Comparison of ENCODE assay signal across 9 cellular contexts in genomic region chr12:74889563-74890236, GRCh38.
A peak's percentile ranks its signal among the peaks of the same experiment; 100 is the strongest.
DNase-seq lines count a peak whose midpoint lies in the region; ATAC-seq and TF ChIP-seq lines count a peak whose summit lies in the region.
"Had no signal": no experiment of that assay in that cellular context is flagged by ENCODE, and none has a peak within 500 bp of the region (broad histone marks: within the 10 kb centered on the region; RNA-seq: fewer than 3 reads in every experiment).

No MANE protein-coding gene starts in this region.

- DNase-seq in HCT116 (ENCODE audit: low read depth, low spot score) (peak; percentile 32), M059J (ENCODE audit: low read depth) (peak; percentile 64), left ventricle myocardium superior (no peak), MM.1S (no peak), osteocyte (ENCODE audit: extremely low spot score, unreplicated experiment) (no peak), ascending aorta (ENCODE audit: low spot score in 2 of 2) (no peak), amygdala (lab: John Stamatoyannopoulos, UW) (no peak)

- H3K27ac ChIP-seq in HCT116 (ENCODE audit: low read depth, low read length) (peak overlapping the region; percentile 53; the same call in 1 of the 2 replicates), MM.1S (ENCODE audit: low read length) (no peak overlapping the region), ascending aorta (no peak overlapping the region)

- H4K20me1 ChIP-seq in HCT116 (ENCODE audit: insufficient read depth) (no peaks in the 10 kb centered on the region), MM.1S (ENCODE audit: insufficient read depth, low read length) (no peaks in the 10 kb centered on the region)

- H3K79me2 ChIP-seq in HCT116 (ENCODE audit: insufficient read depth, low read length) (no peaks in the 10 kb centered on the region), MM.1S (ENCODE audit: low read length) (no peaks in the 10 kb centered on the region)

- H3K4me3 Mint-ChIP-seq in osteocyte (ENCODE audit: unreplicated experiment) = no peak overlapping the region
- H3K4me3 Mint-ChIP-seq: activated naive CD8-positive, alpha-beta T cell had no signal

- TF ChIP-seq POLR2A in HCT116 (IDR thresholded peaks at IDR 0.05; ENCODE audit: borderline replicate concordance, extremely low read depth, insufficient read depth, insufficient read length) = no peak

- H3K9ac ChIP-seq in HCT116 (ENCODE audit: low read length) = 0 out of 2 replicates have a peak overlapping the region, but pooled peaks have one; percentile 4
- H3K9ac ChIP-seq in MM.1S (ENCODE audit: low read length) = no peak overlapping the region

- no peaks in the 10 kb centered on the region for H3K9me3 ChIP-seq in HCT116 (ENCODE audit: control insufficient read depth in 1 of 2, insufficient read depth in 1 of 2, low read depth in 1 of 2, low read length in 2 of 2)
- no peaks in the 10 kb centered on the region for H3K9me3 ChIP-seq in MM.1S (replicated peaks; ENCODE audit: insufficient read depth, low read length)
- no peaks in the 10 kb centered on the region for H3K9me3 ChIP-seq in ascending aorta

- RAD21 ChIA-PET in HCT116 (lab: Charles Lee; ENCODE audit: low non-redundant PET in 1 of 2, low total read pairs in 2 of 2, uncharacterized antibody in 2 of 2, unreplicated experiment in 2 of 2) = no interaction called here

- CTCF ChIA-PET in HCT116 (lab: Charles Lee) = interaction anchor here (2.8 kb wide), 1 partner anchor 14 kb away, joined by 11 read pairs; no protein-coding TSS in a partner anchor

- H3K4me3 ChIP-seq in HCT116 (replicated peaks in 1 of 2; ENCODE audit: low read depth in 1 of 2, low read length in 2 of 2) = peak overlapping the region in 1 of 2 experiments; percentile 36; a peak in 3 of 4 replicates
- no peak overlapping the region for H3K4me3 ChIP-seq in MM.1S (ENCODE audit: low read length)
- no peak overlapping the region for H3K4me3 ChIP-seq in ascending aorta

- no peaks in the 10 kb centered on the region for H3K9me2 ChIP-seq in HCT116 (ENCODE audit: insufficient read depth)
- H3K9me2 ChIP-seq in MM.1S (replicated peaks; ENCODE audit: insufficient read depth, low read length) = no peaks in the 10 kb centered on the region

- ATAC-seq in GM18498 (IDR thresholded peaks at IDR 0.05; ENCODE audit: unreplicated experiment) = peak; percentile 69
- peak; percentile 83 for ATAC-seq in HCT116
- ATAC-seq in left ventricle myocardium superior = peak; percentile 45

- no peaks in the 10 kb centered on the region for H3F3A ChIP-seq in MM.1S (ENCODE audit: insufficient read depth, low read length)

- H3K27me3 ChIP-seq in HCT116 (ENCODE audit: insufficient read depth, low read length) (no peaks in the 10 kb centered on the region), MM.1S (replicated peaks; ENCODE audit: insufficient read depth, low read length) (no peaks in the 10 kb centered on the region), ascending aorta (no peaks in the 10 kb centered on the region)

- TF ChIP-seq RAD21 in HCT116 (IDR thresholded peaks at IDR 0.05; ENCODE audit: low read depth) = no peak

- H3K36me3 Mint-ChIP-seq in osteocyte (ENCODE audit: unreplicated experiment) = no peaks in the 10 kb centered on the region
- H3K36me3 Mint-ChIP-seq: activated naive CD8-positive, alpha-beta T cell had no signal

- peaks cover 16 to 28% of the 10 kb centered on the region in 2 experiments for H3K4me1 ChIP-seq in HCT116 (ENCODE audit: control insufficient read depth in 1 of 2, insufficient read depth in 2 of 2, low read length in 2 of 2)
- H3K4me1 ChIP-seq in MM.1S (ENCODE audit: low read length) = no peaks in the 10 kb centered on the region
- no peaks in the 10 kb centered on the region for H3K4me1 ChIP-seq in ascending aorta

- H3K27me3 Mint-ChIP-seq in osteocyte (ENCODE audit: unreplicated experiment) = no peaks in the 10 kb centered on the region
- H3K27me3 Mint-ChIP-seq: activated naive CD8-positive, alpha-beta T cell had no signal

- H3K4me2 ChIP-seq in HCT116 (ENCODE audit: low read length) (peak overlapping the region; percentile 67), MM.1S (ENCODE audit: low read depth, low read length) (no peak overlapping the region)

- POLR2A ChIA-PET in HCT116 (lab: Charles Lee) = no interaction called here

- H2AFZ ChIP-seq in HCT116 (ENCODE audit: low read depth, low read length, poor library complexity, severe bottlenecking) (peak overlapping the region; percentile 97), MM.1S (ENCODE audit: low read length) (no peak overlapping the region)

- H3K27ac Mint-ChIP-seq in osteocyte (ENCODE audit: unreplicated experiment) = no peak overlapping the region
- H3K27ac Mint-ChIP-seq: activated naive CD8-positive, alpha-beta T cell had no signal

- H3K36me3 ChIP-seq in HCT116 (ENCODE audit: control insufficient read depth in 1 of 2, insufficient read depth in 2 of 2, low read length in 2 of 2) (no peaks in the 10 kb centered on the region), MM.1S (replicated peaks; ENCODE audit: insufficient read depth, low read length) (no peaks in the 10 kb centered on the region), ascending aorta (no peaks in the 10 kb centered on the region)

- no peak for TF ChIP-seq CTCF in HCT116 (IDR thresholded peaks at IDR 0.05 in 2 of 3, conservative IDR thresholded peaks at IDR 0.05 in 1 of 3; ENCODE audit: borderline replicate concordance in 1 of 3, insufficient read depth in 1 of 3, low read depth in 2 of 3, low read length in 2 of 3)
- no peak for TF ChIP-seq CTCF in MM.1S (IDR thresholded peaks at IDR 0.05; ENCODE audit: low read length)
- TF ChIP-seq CTCF in osteocyte (IDR thresholded peaks at IDR 0.05) = no peak
- TF ChIP-seq CTCF in ascending aorta (IDR thresholded peaks at IDR 0.05) = no peak

- intact Hi-C loops in HCT116 (cut with micrococcal nuclease) (no loop called here), left ventricle myocardium superior (cut with micrococcal nuclease) (no loop called here), ascending aorta (cut with DNase I) (no loop called here)

- no peaks in the 10 kb centered on the region for H3K9me3 Mint-ChIP-seq in osteocyte (ENCODE audit: unreplicated experiment)

- no TSS peak for BruUV-seq in HCT116 (replicated peaks; lab: Mats Ljungman, UMichigan)

- H3K4me1 Mint-ChIP-seq in osteocyte (ENCODE audit: unreplicated experiment) = peaks cover 14% of the 10 kb centered on the region

TF ChIP-seq in HCT116, 20 proteins besides CTCF, POLR2A, EP300 and RAD21:
- TF ChIP-seq SIN3A (IDR thresholded peaks at IDR 0.05; ENCODE audit: low read depth) = no peak
- TF ChIP-seq JUND (IDR thresholded peaks at IDR 0.05) = peak; percentile 42; the same call in 1 of the 2 replicates
- no peak for TF ChIP-seq POLR2AphosphoS5 (IDR thresholded peaks at IDR 0.05; ENCODE audit: low read depth, low read length)
- peak; percentile 35; the same call in 1 of the 2 replicates for TF ChIP-seq FOSL1 (IDR thresholded peaks at IDR 0.05; ENCODE audit: low read depth)
- TF ChIP-seq ELF1 (IDR thresholded peaks at IDR 0.05; ENCODE audit: borderline replicate concordance, low read depth) = no peak; the same call in 1 of the 2 replicates
TF ChIP-seq in HCT116: peak in this region for 2.

Comparison
In these comparisons a context has a peak if more than half of its experiments do, and no peak if none do; other contexts are left out.
1. DNase-seq: peak in HCT116 (single experiment) and M059J (single experiment); none in left ventricle myocardium superior (single experiment), MM.1S (single experiment), osteocyte (single experiment), ascending aorta (0 of 2) and amygdala (0 of 56).
2. Peak in every context shown above with its lines, with median percentiles within 50 percentile points of each other: ATAC-seq.